ENCODE assay signal across 1 cellular context in the genomic region with DNA sequence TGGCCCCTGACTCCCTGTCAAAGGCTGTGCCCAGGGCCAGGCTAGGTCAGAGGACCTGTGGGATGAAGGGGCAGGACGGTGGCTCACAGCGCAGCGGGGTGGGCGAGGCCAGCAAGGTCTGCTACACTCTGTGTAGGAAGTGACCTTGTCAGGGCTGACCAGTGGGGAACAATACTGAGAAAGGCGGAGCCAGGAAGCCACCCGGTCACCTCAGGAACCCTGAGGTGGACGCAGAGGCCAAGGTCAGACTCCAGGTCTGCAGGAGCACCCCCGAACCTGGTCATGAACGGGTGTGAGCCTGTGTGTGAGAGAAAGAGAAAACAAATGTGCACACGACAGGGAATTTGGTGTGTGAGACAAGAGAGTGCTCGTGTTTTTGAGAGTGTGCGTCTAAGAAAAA.
A peak's percentile ranks its signal among the peaks of the same experiment; 100 is the strongest.
TF ChIP-seq lines count a peak whose summit lies in the region.

No MANE protein-coding gene starts in this region.

TF ChIP-seq in HepG2, 621 proteins besides CTCF, POLR2A, EP300 and RAD21 (continued from another document and continues in another):
- TF ChIP-seq GLI4 (CRISPR knock-in tag; IDR thresholded peaks at IDR 0.05; ENCODE audit: borderline replicate concordance) (no peak), ELF1 (CRISPR knock-in tag; IDR thresholded peaks at IDR 0.05) (no peak), CENPX (CRISPR knock-in tag; IDR thresholded peaks at IDR 0.05) (no peak), JUND (CRISPR knock-in tag; IDR thresholded peaks at IDR 0.05) (no peak), RFXANK (CRISPR knock-in tag; IDR thresholded peaks at IDR 0.05) (no peak), ZNF121 (CRISPR knock-in tag; IDR thresholded peaks at IDR 0.05) (no peak), ZNF772 (CRISPR knock-in tag; IDR thresholded peaks at IDR 0.05) (no peak), ZNF530 (CRISPR knock-in tag; IDR thresholded peaks at IDR 0.05; ENCODE audit: low read depth) (no peak), SALL1 (CRISPR knock-in tag; IDR thresholded peaks at IDR 0.05) (peak; percentile 57; the same call in 1 of the 2 replicates), NCOR1 (IDR thresholded peaks at IDR 0.05; ENCODE audit: borderline replicate concordance, low read length) (no peak), ZNF761 (CRISPR knock-in tag; conservative IDR thresholded peaks at IDR 0.05) (no peak), BHLHE40 (IDR thresholded peaks at IDR 0.05; ENCODE audit: low read length) (no peak), CCDC6 (CRISPR knock-in tag; IDR thresholded peaks at IDR 0.05) (no peak), ZFP82 (CRISPR knock-in tag; IDR thresholded peaks at IDR 0.05; ENCODE audit: borderline replicate concordance) (no peak), TBP (CRISPR knock-in tag; IDR thresholded peaks at IDR 0.05) (no peak), SIN3A (IDR thresholded peaks at IDR 0.05; ENCODE audit: borderline replicate concordance, low read depth, low read length) (no peak), KMT2B (CRISPR knock-in tag; IDR thresholded peaks at IDR 0.05) (no peak), CHCHD3 (CRISPR knock-in tag; IDR thresholded peaks at IDR 0.05) (no peak), ZBTB8A (CRISPR knock-in tag; IDR thresholded peaks at IDR 0.05; ENCODE audit: borderline replicate concordance, low read depth) (no peak), CAMTA2 (CRISPR knock-in tag; IDR thresholded peaks at IDR 0.05; ENCODE audit: borderline replicate concordance) (no peak), FLYWCH1 (CRISPR knock-in tag; IDR thresholded peaks at IDR 0.05) (no peak), TOPORS (CRISPR knock-in tag; IDR thresholded peaks at IDR 0.05) (no peak), SOX5 (CRISPR knock-in tag; IDR thresholded peaks at IDR 0.05; ENCODE audit: borderline replicate concordance) (peak; percentile 68), MED1 (CRISPR knock-in tag; IDR thresholded peaks at IDR 0.05) (no peak), ATM (IDR thresholded peaks at IDR 0.05; ENCODE audit: borderline replicate concordance) (no peak), RXRA (CRISPR knock-in tag; IDR thresholded peaks at IDR 0.05) (peak; percentile 89), ZFYVE20 (CRISPR knock-in tag; IDR thresholded peaks at IDR 0.05; ENCODE audit: borderline replicate concordance, low read depth) (no peak), KDM4B (CRISPR knock-in tag; IDR thresholded peaks at IDR 0.05) (no peak)
- TF ChIP-seq, protein P1, sequence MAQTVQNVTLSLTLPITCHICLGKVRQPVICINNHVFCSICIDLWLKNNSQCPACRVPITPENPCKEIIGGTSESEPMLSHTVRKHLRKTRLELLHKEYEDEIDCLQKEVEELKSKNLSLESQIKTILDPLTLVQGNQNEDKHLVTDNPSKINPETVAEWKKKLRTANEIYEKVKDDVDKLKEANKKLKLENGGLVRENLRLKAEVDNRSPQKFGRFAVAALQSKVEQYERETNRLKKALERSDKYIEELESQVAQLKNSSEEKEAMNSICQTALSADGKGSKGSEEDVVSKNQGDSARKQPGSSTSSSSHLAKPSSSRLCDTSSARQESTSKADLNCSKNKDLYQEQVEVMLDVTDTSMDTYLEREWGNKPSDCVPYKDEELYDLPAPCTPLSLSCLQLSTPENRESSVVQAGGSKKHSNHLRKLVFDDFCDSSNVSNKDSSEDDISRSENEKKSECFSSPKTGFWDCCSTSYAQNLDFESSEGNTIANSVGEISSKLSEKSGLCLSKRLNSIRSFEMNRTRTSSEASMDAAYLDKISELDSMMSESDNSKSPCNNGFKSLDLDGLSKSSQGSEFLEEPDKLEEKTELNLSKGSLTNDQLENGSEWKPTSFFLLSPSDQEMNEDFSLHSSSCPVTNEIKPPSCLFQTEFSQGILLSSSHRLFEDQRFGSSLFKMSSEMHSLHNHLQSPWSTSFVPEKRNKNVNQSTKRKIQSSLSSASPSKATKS (CRISPR knock-in tag; IDR thresholded peaks at IDR 0.05), result no peak
- TF ChIP-seq, protein P2, sequence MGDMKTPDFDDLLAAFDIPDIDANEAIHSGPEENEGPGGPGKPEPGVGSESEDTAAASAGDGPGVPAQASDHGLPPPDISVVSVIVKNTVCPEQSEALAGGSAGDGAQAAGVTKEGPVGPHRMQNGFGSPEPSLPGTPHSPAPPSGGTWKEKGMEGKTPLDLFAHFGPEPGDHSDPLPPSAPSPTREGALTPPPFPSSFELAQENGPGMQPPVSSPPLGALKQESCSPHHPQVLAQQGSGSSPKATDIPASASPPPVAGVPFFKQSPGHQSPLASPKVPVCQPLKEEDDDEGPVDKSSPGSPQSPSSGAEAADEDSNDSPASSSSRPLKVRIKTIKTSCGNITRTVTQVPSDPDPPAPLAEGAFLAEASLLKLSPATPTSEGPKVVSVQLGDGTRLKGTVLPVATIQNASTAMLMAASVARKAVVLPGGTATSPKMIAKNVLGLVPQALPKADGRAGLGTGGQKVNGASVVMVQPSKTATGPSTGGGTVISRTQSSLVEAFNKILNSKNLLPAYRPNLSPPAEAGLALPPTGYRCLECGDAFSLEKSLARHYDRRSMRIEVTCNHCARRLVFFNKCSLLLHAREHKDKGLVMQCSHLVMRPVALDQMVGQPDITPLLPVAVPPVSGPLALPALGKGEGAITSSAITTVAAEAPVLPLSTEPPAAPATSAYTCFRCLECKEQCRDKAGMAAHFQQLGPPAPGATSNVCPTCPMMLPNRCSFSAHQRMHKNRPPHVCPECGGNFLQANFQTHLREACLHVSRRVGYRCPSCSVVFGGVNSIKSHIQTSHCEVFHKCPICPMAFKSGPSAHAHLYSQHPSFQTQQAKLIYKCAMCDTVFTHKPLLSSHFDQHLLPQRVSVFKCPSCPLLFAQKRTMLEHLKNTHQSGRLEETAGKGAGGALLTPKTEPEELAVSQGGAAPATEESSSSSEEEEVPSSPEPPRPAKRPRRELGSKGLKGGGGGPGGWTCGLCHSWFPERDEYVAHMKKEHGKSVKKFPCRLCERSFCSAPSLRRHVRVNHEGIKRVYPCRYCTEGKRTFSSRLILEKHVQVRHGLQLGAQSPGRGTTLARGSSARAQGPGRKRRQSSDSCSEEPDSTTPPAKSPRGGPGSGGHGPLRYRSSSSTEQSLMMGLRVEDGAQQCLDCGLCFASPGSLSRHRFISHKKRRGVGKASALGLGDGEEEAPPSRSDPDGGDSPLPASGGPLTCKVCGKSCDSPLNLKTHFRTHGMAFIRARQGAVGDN (CRISPR knock-in tag; IDR thresholded peaks at IDR 0.05), result peak; percentile 58
- TF ChIP-seq, protein P3, sequence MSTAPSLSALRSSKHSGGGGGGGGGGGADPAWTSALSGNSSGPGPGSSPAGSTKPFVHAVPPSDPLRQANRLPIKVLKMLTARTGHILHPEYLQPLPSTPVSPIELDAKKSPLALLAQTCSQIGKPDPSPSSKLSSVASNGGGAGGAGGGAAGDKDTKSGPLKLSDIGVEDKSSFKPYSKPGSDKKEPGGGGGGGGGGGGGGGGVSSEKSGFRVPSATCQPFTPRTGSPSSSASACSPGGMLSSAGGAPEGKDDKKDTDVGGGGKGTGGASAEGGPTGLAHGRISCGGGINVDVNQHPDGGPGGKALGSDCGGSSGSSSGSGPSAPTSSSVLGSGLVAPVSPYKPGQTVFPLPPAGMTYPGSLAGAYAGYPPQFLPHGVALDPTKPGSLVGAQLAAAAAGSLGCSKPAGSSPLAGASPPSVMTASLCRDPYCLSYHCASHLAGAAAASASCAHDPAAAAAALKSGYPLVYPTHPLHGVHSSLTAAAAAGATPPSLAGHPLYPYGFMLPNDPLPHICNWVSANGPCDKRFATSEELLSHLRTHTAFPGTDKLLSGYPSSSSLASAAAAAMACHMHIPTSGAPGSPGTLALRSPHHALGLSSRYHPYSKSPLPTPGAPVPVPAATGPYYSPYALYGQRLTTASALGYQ (CRISPR knock-in tag; IDR thresholded peaks at IDR 0.05), result no peak
- TF ChIP-seq, protein P4, sequence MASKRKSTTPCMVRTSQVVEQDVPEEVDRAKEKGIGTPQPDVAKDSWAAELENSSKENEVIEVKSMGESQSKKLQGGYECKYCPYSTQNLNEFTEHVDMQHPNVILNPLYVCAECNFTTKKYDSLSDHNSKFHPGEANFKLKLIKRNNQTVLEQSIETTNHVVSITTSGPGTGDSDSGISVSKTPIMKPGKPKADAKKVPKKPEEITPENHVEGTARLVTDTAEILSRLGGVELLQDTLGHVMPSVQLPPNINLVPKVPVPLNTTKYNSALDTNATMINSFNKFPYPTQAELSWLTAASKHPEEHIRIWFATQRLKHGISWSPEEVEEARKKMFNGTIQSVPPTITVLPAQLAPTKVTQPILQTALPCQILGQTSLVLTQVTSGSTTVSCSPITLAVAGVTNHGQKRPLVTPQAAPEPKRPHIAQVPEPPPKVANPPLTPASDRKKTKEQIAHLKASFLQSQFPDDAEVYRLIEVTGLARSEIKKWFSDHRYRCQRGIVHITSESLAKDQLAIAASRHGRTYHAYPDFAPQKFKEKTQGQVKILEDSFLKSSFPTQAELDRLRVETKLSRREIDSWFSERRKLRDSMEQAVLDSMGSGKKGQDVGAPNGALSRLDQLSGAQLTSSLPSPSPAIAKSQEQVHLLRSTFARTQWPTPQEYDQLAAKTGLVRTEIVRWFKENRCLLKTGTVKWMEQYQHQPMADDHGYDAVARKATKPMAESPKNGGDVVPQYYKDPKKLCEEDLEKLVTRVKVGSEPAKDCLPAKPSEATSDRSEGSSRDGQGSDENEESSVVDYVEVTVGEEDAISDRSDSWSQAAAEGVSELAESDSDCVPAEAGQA (IDR thresholded peaks at IDR 0.05; ENCODE audit: low read depth), result no peak
- TF ChIP-seq, protein P4 (CRISPR knock-in tag; IDR thresholded peaks at IDR 0.05; ENCODE audit: borderline replicate concordance), result no peak
- TF ChIP-seq, protein P5, sequence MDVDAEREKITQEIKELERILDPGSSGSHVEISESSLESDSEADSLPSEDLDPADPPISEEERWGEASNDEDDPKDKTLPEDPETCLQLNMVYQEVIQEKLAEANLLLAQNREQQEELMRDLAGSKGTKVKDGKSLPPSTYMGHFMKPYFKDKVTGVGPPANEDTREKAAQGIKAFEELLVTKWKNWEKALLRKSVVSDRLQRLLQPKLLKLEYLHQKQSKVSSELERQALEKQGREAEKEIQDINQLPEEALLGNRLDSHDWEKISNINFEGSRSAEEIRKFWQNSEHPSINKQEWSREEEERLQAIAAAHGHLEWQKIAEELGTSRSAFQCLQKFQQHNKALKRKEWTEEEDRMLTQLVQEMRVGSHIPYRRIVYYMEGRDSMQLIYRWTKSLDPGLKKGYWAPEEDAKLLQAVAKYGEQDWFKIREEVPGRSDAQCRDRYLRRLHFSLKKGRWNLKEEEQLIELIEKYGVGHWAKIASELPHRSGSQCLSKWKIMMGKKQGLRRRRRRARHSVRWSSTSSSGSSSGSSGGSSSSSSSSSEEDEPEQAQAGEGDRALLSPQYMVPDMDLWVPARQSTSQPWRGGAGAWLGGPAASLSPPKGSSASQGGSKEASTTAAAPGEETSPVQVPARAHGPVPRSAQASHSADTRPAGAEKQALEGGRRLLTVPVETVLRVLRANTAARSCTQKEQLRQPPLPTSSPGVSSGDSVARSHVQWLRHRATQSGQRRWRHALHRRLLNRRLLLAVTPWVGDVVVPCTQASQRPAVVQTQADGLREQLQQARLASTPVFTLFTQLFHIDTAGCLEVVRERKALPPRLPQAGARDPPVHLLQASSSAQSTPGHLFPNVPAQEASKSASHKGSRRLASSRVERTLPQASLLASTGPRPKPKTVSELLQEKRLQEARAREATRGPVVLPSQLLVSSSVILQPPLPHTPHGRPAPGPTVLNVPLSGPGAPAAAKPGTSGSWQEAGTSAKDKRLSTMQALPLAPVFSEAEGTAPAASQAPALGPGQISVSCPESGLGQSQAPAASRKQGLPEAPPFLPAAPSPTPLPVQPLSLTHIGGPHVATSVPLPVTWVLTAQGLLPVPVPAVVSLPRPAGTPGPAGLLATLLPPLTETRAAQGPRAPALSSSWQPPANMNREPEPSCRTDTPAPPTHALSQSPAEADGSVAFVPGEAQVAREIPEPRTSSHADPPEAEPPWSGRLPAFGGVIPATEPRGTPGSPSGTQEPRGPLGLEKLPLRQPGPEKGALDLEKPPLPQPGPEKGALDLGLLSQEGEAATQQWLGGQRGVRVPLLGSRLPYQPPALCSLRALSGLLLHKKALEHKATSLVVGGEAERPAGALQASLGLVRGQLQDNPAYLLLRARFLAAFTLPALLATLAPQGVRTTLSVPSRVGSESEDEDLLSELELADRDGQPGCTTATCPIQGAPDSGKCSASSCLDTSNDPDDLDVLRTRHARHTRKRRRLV (CRISPR knock-in tag; IDR thresholded peaks at IDR 0.05), result no peak
- TF ChIP-seq, protein P6, sequence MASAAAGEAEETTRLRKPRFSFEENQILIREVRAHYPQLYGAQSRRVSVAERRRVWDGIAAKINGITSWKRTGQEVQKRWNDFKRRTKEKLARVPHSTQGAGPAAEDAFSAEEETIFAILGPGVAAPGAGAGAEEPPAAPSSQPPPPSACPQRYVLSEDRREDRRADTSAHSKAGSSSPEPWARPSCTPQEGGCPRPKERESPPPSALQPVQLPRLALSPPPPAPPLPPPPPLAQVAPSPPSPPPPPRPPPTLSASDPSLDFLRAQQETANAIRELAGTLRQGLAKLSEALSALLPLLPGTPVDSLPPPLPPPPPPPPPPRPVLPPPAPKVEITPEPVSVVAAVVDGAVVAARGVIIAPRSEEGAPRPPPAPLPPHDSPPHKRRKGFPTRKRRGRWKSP (CRISPR knock-in tag; IDR thresholded peaks at IDR 0.05), result no peak
- TF ChIP-seq, protein P7, sequence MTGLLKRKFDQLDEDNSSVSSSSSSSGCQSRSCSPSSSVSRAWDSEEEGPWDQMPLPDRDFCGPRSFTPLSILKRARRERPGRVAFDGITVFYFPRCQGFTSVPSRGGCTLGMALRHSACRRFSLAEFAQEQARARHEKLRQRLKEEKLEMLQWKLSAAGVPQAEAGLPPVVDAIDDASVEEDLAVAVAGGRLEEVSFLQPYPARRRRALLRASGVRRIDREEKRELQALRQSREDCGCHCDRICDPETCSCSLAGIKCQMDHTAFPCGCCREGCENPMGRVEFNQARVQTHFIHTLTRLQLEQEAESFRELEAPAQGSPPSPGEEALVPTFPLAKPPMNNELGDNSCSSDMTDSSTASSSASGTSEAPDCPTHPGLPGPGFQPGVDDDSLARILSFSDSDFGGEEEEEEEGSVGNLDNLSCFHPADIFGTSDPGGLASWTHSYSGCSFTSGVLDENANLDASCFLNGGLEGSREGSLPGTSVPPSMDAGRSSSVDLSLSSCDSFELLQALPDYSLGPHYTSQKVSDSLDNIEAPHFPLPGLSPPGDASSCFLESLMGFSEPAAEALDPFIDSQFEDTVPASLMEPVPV (CRISPR knock-in tag; IDR thresholded peaks at IDR 0.05), result no peak
